Comparison of ENCODE assay signal across 8 cellular contexts in the genomic region with DNA sequence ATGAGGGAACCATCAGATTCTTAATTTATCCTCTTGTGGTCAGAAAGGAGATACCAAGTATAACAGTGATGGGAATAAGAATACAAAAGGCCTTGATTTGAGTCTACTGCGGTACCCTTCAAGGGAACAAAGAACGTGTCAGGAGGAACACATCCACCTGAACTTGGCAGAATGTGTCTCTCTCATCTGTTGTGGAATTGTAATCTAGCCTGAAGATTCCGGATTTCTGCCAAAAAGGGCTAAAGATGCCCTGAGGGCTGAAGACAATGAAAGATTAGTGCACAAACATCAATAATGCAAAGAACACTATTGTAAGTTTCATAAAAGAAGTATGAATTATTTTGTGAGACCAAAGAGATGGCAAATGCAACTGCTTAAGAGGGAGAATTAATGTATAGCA.
"Had no signal": no experiment of that assay in that cellular context is flagged by ENCODE, and none has a peak within 500 bp of the region (broad histone marks: within the 10 kb centered on the region; RNA-seq: fewer than 3 reads in every experiment).

No MANE protein-coding gene starts in this region.

- H3K27ac ChIP-seq: GM23248 had no signal

- H3K9ac ChIP-seq: GM23248 had no signal

- H3K4me2 ChIP-seq: GM23338 had no signal

- H2AFZ ChIP-seq: GM23248, GM23338 had no signal

- DNase-seq: GM23248, GOT3, H7, H9, HCEC 1CT, HFFc6 had no signal

- ATAC-seq: GM23338, HCT116 had no signal

- H3K4me3 ChIP-seq: GM23248, GM23338 had no signal
